ENCODE assay signal across 8 cellular contexts in the genomic region with DNA sequence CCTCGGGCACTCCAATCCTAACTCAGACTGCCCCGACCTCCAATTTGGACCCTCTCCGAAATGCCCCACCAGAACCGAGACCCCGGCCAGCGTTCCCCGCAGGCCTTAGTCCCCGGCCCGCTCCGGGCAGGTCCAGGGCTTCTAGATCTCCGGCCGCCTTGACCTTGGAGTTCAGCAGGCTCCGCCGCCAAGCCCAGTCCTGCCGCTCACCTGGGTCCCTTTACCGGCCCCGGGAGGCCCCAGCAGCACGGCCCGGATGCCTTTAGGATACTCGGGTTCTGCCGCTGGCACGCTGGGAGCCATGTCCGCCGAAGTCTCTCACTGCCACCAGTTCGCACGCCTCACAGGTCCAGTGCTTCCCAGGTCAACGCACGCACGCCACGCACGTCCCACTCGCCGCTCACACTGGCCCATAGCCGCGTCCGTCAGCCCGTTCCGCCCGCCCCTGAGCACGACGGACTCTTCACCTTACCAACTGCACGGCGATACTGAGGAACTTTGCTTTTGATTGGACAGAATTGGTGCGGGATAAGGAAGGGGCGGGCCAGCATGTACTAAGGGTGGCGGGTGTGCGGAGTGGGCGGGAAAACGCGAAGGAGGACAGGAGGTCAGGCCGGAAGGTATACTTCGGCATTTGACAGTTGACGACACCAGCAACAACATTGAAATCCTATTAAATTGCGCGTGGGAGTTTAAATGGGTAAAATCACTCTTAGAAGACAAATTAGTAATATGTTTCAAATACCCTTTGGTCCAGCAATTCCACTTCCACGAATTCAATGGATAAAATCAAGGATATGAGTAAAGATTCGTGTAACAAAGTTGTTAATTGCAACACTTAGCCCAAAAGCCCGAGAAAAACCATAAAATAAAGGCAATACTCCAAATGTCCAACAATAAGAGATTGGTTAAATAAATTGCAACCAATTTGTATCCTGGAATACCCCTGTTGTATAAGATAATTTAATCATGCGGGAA. TPM values are rescaled to one million over a fixed set of nuclear protein-coding genes. Genes with fewer than 3 reads are reported as not detected.
DNase-seq lines count a peak whose midpoint lies in the region; ATAC-seq, FAIRE-seq and TF ChIP-seq lines count a peak whose summit lies in the region.

A gene (minus strand): TSS at position 358 of the 978 bp plus-strand sequence. CDS start 55 bp downstream, at position 303.

- H3K27ac Mint-ChIP-seq in T-cell, result peak within 1 kb of the TSS; percentile 81 to 86

- in situ Hi-C loops in transverse colon (cut with MboI; ENCODE audit: low pct_ligation_motif_present in 1 of 4, low pct_unique_long_range_greater_than_20kb in 1 of 4, low sequenced_read_pairs in 3 of 4), result no loop called here

- peak within 1 kb of the TSS; percentile 59 for H3K9ac ChIP-seq in trophoblast cell (ENCODE audit: low read length)

- H2BK12ac ChIP-seq in trophoblast cell (ENCODE audit: low read length), result no peak within 1 kb of the TSS

- peak within 1 kb of the TSS; percentile 8 for H4K91ac ChIP-seq in trophoblast cell (ENCODE audit: low read depth, low read length)

- peaks cover 0 to 3% of the 10 kb centered on the region in 2 experiments for H3K36me3 ChIP-seq in trophoblast cell (ENCODE audit: control insufficient read depth in 1 of 2, insufficient read depth in 2 of 2, low read length in 2 of 2)
- H3K36me3 ChIP-seq in transverse colon, result no peaks in the 10 kb centered on the region

- H3K4me3 ChIP-seq in trophoblast cell (ENCODE audit: low read depth, low read length) (peak within 1 kb of the TSS; percentile 75), transverse colon (peak within 1 kb of the TSS; percentile 73 to 95 (median 91))

- peak within 1 kb of the TSS; percentile 12 for H3K14ac ChIP-seq in trophoblast cell (ENCODE audit: low read length)

- H3K79me2 ChIP-seq in trophoblast cell (ENCODE audit: control insufficient read depth, insufficient read depth, low read length, poor library complexity), result peaks cover 3% of the 10 kb centered on the region

- peak within 1 kb of the TSS; percentile 39 for H2AK5ac ChIP-seq in trophoblast cell (ENCODE audit: low read length)

- peaks cover 12% of the 10 kb centered on the region for H3K36me3 Mint-ChIP-seq in T-cell

- peak within 1 kb of the TSS; percentile 2 for H3K4ac ChIP-seq in trophoblast cell (ENCODE audit: low read depth, low read length)

- ATAC-seq in HG02840 (IDR thresholded peaks at IDR 0.05; ENCODE audit: low FRiP score, unreplicated experiment) (peak; percentile 98), T-cell (replicated peaks in 1 of 4) (peak; percentile 99 to 100 (median 100))

- H3K4me1 ChIP-seq in trophoblast cell (ENCODE audit: control insufficient read depth in 1 of 2, insufficient read depth in 2 of 2, low read length in 2 of 2) (peaks cover 7 to 9% of the 10 kb centered on the region in 2 experiments), transverse colon (peaks cover 4 to 42% (median 24%) of the 10 kb centered on the region in 4 donors)

- POLR2A ChIA-PET in T-cell (lab: Charles Lee), result no interaction called here

- peak; percentile 94 for DNase-seq in GM12891 (ENCODE audit: insufficient read length, low spot score)
- DNase-seq in NCI-H1436 treated with DMSO at 0.1 percent for 48 hours (lab: John Stamatoyannopoulos, UW), result peak; percentile 93
- peak; percentile 76 to 90 (median 80) for DNase-seq in T-cell
- DNase-seq in cardiac septum (ENCODE audit: low spot score), result peak; percentile 98
- peak; percentile 96 to 98 for DNase-seq in trophoblast cell
- peak; percentile 97 for DNase-seq in transverse colon

- CTCF ChIA-PET in T-cell (lab: Charles Lee), result interaction anchor here in 1 of 2 donors (0.6 kb wide), 1 partner anchor 96 kb away, joined by 3 read pairs; no protein-coding TSS in a partner anchor

- peak within 1 kb of the TSS; percentile 73 for H3K4me2 ChIP-seq in trophoblast cell (ENCODE audit: low read length)

- no peaks in the 10 kb centered on the region for H3K9me3 Mint-ChIP-seq in T-cell

- H3K9me3 ChIP-seq in trophoblast cell (ENCODE audit: insufficient read depth, low read depth, low read length) (no peaks in the 10 kb centered on the region), transverse colon (no peaks in the 10 kb centered on the region)

- H2BK120ac ChIP-seq in trophoblast cell (ENCODE audit: insufficient read depth, low read length, poor library complexity), result no peak within 1 kb of the TSS

- peak within 1 kb of the TSS; percentile 30 for H2AFZ ChIP-seq in trophoblast cell (ENCODE audit: insufficient read depth, low read length, poor library complexity)

- H3K18ac ChIP-seq in trophoblast cell (ENCODE audit: low read length), result peak within 1 kb of the TSS; percentile 19

- intact Hi-C loops in cardiac septum (cut with DNase I) (no loop called here), transverse colon (cut with DNase I; ENCODE audit: low total_unique reads) (no loop called here)

- H4K12ac ChIP-seq in trophoblast cell (ENCODE audit: low read depth, low read length), result peak within 1 kb of the TSS; percentile 20

- no peak for TF ChIP-seq CTCF in transverse colon (IDR thresholded peaks at IDR 0.05)

- no peak within 1 kb of the TSS for H3K23ac ChIP-seq in trophoblast cell (ENCODE audit: low read length)

- no peak for TF ChIP-seq EP300 in transverse colon (IDR thresholded peaks at IDR 0.05; ENCODE audit: low read depth)

- peaks cover 6% of the 10 kb centered on the region for H3K79me1 ChIP-seq in trophoblast cell (ENCODE audit: low read length)

- H3K27ac ChIP-seq in adipose tissue (ENCODE audit: low read depth, low read length) (no peak within 1 kb of the TSS), trophoblast cell (ENCODE audit: low read depth, low read length) (no peak within 1 kb of the TSS), transverse colon (peak within 1 kb of the TSS; percentile 84 to 93 (median 90))

- H3K4me3 Mint-ChIP-seq in T-cell, result peak within 1 kb of the TSS; percentile 89 to 96 (median 95)

- no peaks in the 10 kb centered on the region for H3K27me3 Mint-ChIP-seq in T-cell

- peaks cover 46 to 49% (median 48%) of the 10 kb centered on the region in 3 donors for H3K4me1 Mint-ChIP-seq in T-cell

- peak; percentile 98 for FAIRE-seq in GM12891 (lab: Jason Lieb, UNC)

- 3 to 7% (median 4%) methylated on average over 59 of the region's 59 CpGs for WGBS in adipose tissue, 3 donors
- WGBS in trophoblast cell (ENCODE audit: extremely low coverage, insufficient coverage, insufficient read length), result no CpG with 5 or more reads among the region's 59 CpGs
- 4 to 10% methylated on average over 19 to 59 of the region's 59 CpGs for WGBS in transverse colon (ENCODE audit: low coverage in 1 of 2), 2 donors

- H2BK5ac ChIP-seq in trophoblast cell (ENCODE audit: low read depth, low read length, poor library complexity), result peak within 1 kb of the TSS; percentile 2

- no peaks in the 10 kb centered on the region for H3K27me3 ChIP-seq in trophoblast cell (ENCODE audit: insufficient read depth, low read length)
- H3K27me3 ChIP-seq in transverse colon, result no peaks in the 10 kb centered on the region

- H4K8ac ChIP-seq in trophoblast cell (ENCODE audit: low read depth, low read length), result peak within 1 kb of the TSS; percentile 52

- TF ChIP-seq POLR2A in GM12891 (IDR thresholded peaks at IDR 0.05; ENCODE audit: low read depth, low read length) (peak; percentile 59; the same call in 1 of the 2 replicates), transverse colon (IDR thresholded peaks at IDR 0.05) (peak; percentile 88)

TF ChIP-seq in GM12891, 5 proteins besides CTCF, POLR2A, EP300 and RAD21:
- no peak for TF ChIP-seq SPI1 (IDR thresholded peaks at IDR 0.05; ENCODE audit: low read depth, low read length)
- 0 out of 2 replicates have a peak, but pooled peaks have one; percentile 11 for TF ChIP-seq POU2F2 (IDR thresholded peaks at IDR 0.05; ENCODE audit: low read depth, low read length)
- peak; percentile 64 for TF ChIP-seq POLR2AphosphoS5 (IDR thresholded peaks at IDR 0.05; ENCODE audit: low read depth, low read length)
- TF ChIP-seq TAF1 (IDR thresholded peaks at IDR 0.05; ENCODE audit: low read depth, low read length), result peak; percentile 59; the same call in 1 of the 2 replicates
- no peak for TF ChIP-seq PAX5 (IDR thresholded peaks at IDR 0.05; ENCODE audit: insufficient read depth, low read length, severe bottlenecking)

RNA-seq across cellular contexts. Expression of the gene that starts here (rescaled TPM):
- polyA plus RNA-seq in GM12891 (2012; ENCODE audit: low read depth, missing spikeins), result 196 TPM
- total RNA-seq in T-cell (10 to 100 TPM; 57.2 to 92.9 (median 81.9) TPM), cardiac septum (99.8 TPM), transverse colon (100 to 1,000 TPM; 209 to 296 (median 211) TPM)
- 100 to 1,000 TPM in 2 of 3 donors, 10 to 100 TPM in 1; 60.1 to 134 (median 116) TPM for polyA plus RNA-seq in adipose tissue
- polyA plus RNA-seq in trophoblast cell (2013), result 81.3 and 83.7 TPM in 2 replicates

Comparison
In these comparisons a context has a peak if more than half of its experiments do, and no peak if none do; other contexts are left out.
1. H3K27ac ChIP-seq: peak in transverse colon (4 of 4); none in adipose tissue (single experiment) and trophoblast cell (single experiment).
2. Peak in every context shown above with its lines, with median percentiles within 50 percentile points of each other: DNase-seq.